Comparison of ENCODE assay signal across 1 cellular context in genomic region chr17:282000-282911, GRCh38.
TF ChIP-seq lines count a peak whose summit lies in the region.

No MANE protein-coding gene starts in this region.

TF ChIP-seq in HepG2, 621 proteins besides CTCF, POLR2A, EP300 and RAD21 (continued from another document and continues in another):
- TF ChIP-seq AHDC1 (CRISPR knock-in tag; IDR thresholded peaks at IDR 0.05; ENCODE audit: borderline replicate concordance) (no peak), GATAD1 (CRISPR knock-in tag; IDR thresholded peaks at IDR 0.05) (no peak), ZFX (CRISPR knock-in tag; IDR thresholded peaks at IDR 0.05; ENCODE audit: low read depth) (peak; percentile 76), ARHGAP35 (CRISPR knock-in tag; IDR thresholded peaks at IDR 0.05; ENCODE audit: borderline replicate concordance) (no peak), SMAD1 (CRISPR knock-in tag; IDR thresholded peaks at IDR 0.05; ENCODE audit: borderline replicate concordance, low read depth) (no peak), NAIF1 (CRISPR knock-in tag; IDR thresholded peaks at IDR 0.05; ENCODE audit: borderline replicate concordance) (no peak), CAMTA2 (CRISPR knock-in tag; IDR thresholded peaks at IDR 0.05; ENCODE audit: borderline replicate concordance) (no peak), ZNF547 (CRISPR knock-in tag; IDR thresholded peaks at IDR 0.05) (no peak), ZNF513 (CRISPR knock-in tag; conservative IDR thresholded peaks at IDR 0.05) (no peak), POGZ (CRISPR knock-in tag; IDR thresholded peaks at IDR 0.05) (no peak), FOXK2 (IDR thresholded peaks at IDR 0.05) (no peak), ATF7 (IDR thresholded peaks at IDR 0.05) (peak; percentile 75; the same call in 1 of the 2 replicates), ATF7 (CRISPR knock-in tag; IDR thresholded peaks at IDR 0.05) (0 out of 2 replicates have a peak, but pooled peaks have one; percentile 47), ZNF816 (CRISPR knock-in tag; IDR thresholded peaks at IDR 0.05; ENCODE audit: borderline replicate concordance) (no peak), PAXIP1 (CRISPR knock-in tag; conservative IDR thresholded peaks at IDR 0.05) (0 out of 2 replicates have a peak, but pooled peaks have one; percentile 37), ZNF225 (CRISPR knock-in tag; IDR thresholded peaks at IDR 0.05) (no peak), ZFP36L2 (CRISPR knock-in tag; IDR thresholded peaks at IDR 0.05) (no peak), MXD3 (CRISPR knock-in tag; IDR thresholded peaks at IDR 0.05) (no peak), HNRNPH1 (optimal IDR thresholded peaks at IDR 0.05; ENCODE audit: low read depth, low read length) (no peak), ZIK1 (CRISPR knock-in tag; IDR thresholded peaks at IDR 0.05; ENCODE audit: borderline replicate concordance, low read depth) (no peak), ZNF644 (CRISPR knock-in tag; IDR thresholded peaks at IDR 0.05; ENCODE audit: low read depth) (0 out of 2 replicates have a peak, but pooled peaks have one; percentile 50), CSRNP2 (CRISPR knock-in tag; conservative IDR thresholded peaks at IDR 0.05; ENCODE audit: low read depth) (no peak), CREM (IDR thresholded peaks at IDR 0.05) (no peak), CREM (CRISPR knock-in tag; IDR thresholded peaks at IDR 0.05) (no peak), ATM (IDR thresholded peaks at IDR 0.05; ENCODE audit: borderline replicate concordance) (no peak), BRD4 (CRISPR knock-in tag; IDR thresholded peaks at IDR 0.05) (no peak), NR2F1 (CRISPR knock-in tag; IDR thresholded peaks at IDR 0.05) (no peak), PRDM15 (CRISPR knock-in tag; IDR thresholded peaks at IDR 0.05) (no peak), SUZ12 (IDR thresholded peaks at IDR 0.05; ENCODE audit: low read depth, low read length) (no peak), SIX1 (CRISPR knock-in tag; IDR thresholded peaks at IDR 0.05; ENCODE audit: borderline replicate concordance) (no peak), BHLHE40 (IDR thresholded peaks at IDR 0.05; ENCODE audit: low read length) (no peak), FIP1L1 (IDR thresholded peaks at IDR 0.05; ENCODE audit: borderline replicate concordance, insufficient read depth, low read depth, low read length) (no peak), ZNF468 (CRISPR knock-in tag; IDR thresholded peaks at IDR 0.05) (no peak), PTBP1 (IDR thresholded peaks at IDR 0.05; ENCODE audit: low read depth, low read length, poor library complexity, severe bottlenecking) (no peak), ZNF740 (CRISPR knock-in tag; IDR thresholded peaks at IDR 0.05) (no peak), NR2C2 (CRISPR knock-in tag; IDR thresholded peaks at IDR 0.05; ENCODE audit: borderline replicate concordance) (no peak), AFF4 (CRISPR knock-in tag; IDR thresholded peaks at IDR 0.05) (no peak), ZNF224 (CRISPR knock-in tag; IDR thresholded peaks at IDR 0.05) (no peak), ZNF512 (CRISPR knock-in tag; IDR thresholded peaks at IDR 0.05) (no peak), ZNF749 (CRISPR knock-in tag; IDR thresholded peaks at IDR 0.05; ENCODE audit: borderline replicate concordance) (no peak)
